Comparison of ENCODE assay signal across 1 cellular context in the genomic region with DNA sequence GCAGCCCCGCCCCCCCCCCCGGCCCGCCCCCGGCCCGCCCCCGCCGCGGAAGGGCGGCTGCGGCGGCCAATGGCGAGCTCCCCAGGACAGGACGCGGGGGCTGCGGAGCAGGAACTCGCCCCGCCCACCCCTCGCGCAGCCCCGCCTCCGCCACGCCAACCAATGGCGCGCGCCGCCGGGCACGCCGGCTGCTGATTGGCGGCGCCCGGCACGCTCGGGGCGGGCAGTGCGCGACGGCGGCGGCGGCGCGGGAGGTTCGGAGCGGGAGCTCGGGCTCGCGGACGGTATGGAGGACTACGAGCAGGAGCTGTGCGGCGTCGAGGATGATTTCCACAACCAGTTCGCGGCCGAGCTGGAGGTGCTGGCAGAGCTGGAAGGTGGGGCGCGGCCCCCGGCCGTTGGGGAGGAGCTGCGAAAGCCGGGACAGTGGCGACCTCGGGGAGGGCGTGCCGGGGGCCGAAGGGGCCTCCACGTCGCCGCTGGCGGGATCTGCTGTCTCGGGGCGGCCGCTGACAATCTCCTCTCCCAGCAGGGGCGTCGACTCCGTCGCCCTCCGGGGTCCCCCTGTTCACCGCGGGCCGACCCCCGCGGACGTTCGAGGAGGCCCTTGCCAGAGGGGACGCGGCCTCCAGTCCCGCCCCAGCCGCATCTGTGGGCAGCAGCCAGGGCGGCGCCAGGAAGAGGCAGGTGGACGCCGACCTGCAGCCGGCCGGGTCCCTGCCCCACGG.
TF ChIP-seq lines count a peak whose summit lies in the region.

Gene CHTF18 (plus strand): TSS at position 222 of the 728 bp plus-strand sequence. CDS start 65 bp downstream, at position 287.

TF ChIP-seq in HEK293, 187 proteins besides CTCF, POLR2A, EP300 and RAD21 (continued from another document and continues in another):
- peak; percentile 61; the same call in 1 of the 2 replicates for TF ChIP-seq PBX3 (CRISPR knock-in tag; IDR thresholded peaks at IDR 0.05)
- TF ChIP-seq ZNF571 (tag by site-specific recombination; IDR thresholded peaks at IDR 0.05), result no peak
- no peak for TF ChIP-seq ZNF274 (IDR thresholded peaks at IDR 0.05; ENCODE audit: low read length)
- no peak for TF ChIP-seq ZNF274 (tag by site-specific recombination; IDR thresholded peaks at IDR 0.05; ENCODE audit: borderline replicate concordance)
- TF ChIP-seq EGR2 (tag by site-specific recombination; IDR thresholded peaks at IDR 0.05; ENCODE audit: low read depth), result peak; percentile 64
- 0 out of 2 replicates have a peak, but pooled peaks have one; percentile 20 for TF ChIP-seq ZNF239 (tag by site-specific recombination; IDR thresholded peaks at IDR 0.05)
- no peak for TF ChIP-seq MYNN (tag by site-specific recombination; IDR thresholded peaks at IDR 0.05; ENCODE audit: borderline replicate concordance)
- no peak for TF ChIP-seq ZNF10 (tag by site-specific recombination; IDR thresholded peaks at IDR 0.05)
- TF ChIP-seq ZNF335 (tag by site-specific recombination; conservative IDR thresholded peaks at IDR 0.05), result peak; percentile 78
- TF ChIP-seq ZNF148 (tag by site-specific recombination; IDR thresholded peaks at IDR 0.05; ENCODE audit: borderline replicate concordance), result no peak
- TF ChIP-seq, protein P1, sequence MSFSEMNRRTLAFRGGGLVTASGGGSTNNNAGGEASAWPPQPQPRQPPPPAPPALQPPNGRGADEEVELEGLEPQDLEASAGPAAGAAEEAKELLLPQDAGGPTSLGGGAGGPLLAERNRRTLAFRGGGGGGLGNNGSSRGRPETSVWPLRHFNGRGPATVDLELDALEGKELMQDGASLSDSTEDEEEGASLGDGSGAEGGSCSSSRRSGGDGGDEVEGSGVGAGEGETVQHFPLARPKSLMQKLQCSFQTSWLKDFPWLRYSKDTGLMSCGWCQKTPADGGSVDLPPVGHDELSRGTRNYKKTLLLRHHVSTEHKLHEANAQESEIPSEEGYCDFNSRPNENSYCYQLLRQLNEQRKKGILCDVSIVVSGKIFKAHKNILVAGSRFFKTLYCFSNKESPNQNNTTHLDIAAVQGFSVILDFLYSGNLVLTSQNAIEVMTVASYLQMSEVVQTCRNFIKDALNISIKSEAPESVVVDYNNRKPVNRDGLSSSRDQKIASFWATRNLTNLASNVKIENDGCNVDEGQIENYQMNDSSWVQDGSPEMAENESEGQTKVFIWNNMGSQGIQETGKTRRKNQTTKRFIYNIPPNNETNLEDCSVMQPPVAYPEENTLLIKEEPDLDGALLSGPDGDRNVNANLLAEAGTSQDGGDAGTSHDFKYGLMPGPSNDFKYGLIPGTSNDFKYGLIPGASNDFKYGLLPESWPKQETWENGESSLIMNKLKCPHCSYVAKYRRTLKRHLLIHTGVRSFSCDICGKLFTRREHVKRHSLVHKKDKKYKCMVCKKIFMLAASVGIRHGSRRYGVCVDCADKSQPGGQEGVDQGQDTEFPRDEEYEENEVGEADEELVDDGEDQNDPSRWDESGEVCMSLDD (tag by site-specific recombination; IDR thresholded peaks at IDR 0.05), result no peak
- TF ChIP-seq ZNF449 (tag by site-specific recombination; IDR thresholded peaks at IDR 0.05), result peak; percentile 20; the same call in 1 of the 2 replicates
- peak; percentile 78; the same call in 1 of the 2 replicates for TF ChIP-seq ZNF777 (tag by site-specific recombination; IDR thresholded peaks at IDR 0.05; ENCODE audit: borderline replicate concordance)
- no peak for TF ChIP-seq IKZF3 (tag by site-specific recombination; IDR thresholded peaks at IDR 0.05)
- peak; percentile 47; the same call in 1 of the 2 replicates for TF ChIP-seq ZNF341 (tag by site-specific recombination; IDR thresholded peaks at IDR 0.05; ENCODE audit: low read depth)
- peak; percentile 91 for TF ChIP-seq GLIS2 (tag by site-specific recombination; IDR thresholded peaks at IDR 0.05)
- no peak for TF ChIP-seq FEZF1 (tag by site-specific recombination; IDR thresholded peaks at IDR 0.05)
- no peak for TF ChIP-seq MEIS1 (CRISPR knock-in tag; IDR thresholded peaks at IDR 0.05; ENCODE audit: borderline replicate concordance)
- TF ChIP-seq ZFP37 (tag by site-specific recombination; IDR thresholded peaks at IDR 0.05), result no peak
- TF ChIP-seq ZNF645 (tag by site-specific recombination; IDR thresholded peaks at IDR 0.05), result no peak
- no peak for TF ChIP-seq ZNF707 (tag by site-specific recombination; IDR thresholded peaks at IDR 0.05)
- peak; percentile 28; the same call in 1 of the 2 replicates for TF ChIP-seq ZNF660 (tag by site-specific recombination; IDR thresholded peaks at IDR 0.05)
- peak; percentile 42; the same call in 1 of the 2 replicates for TF ChIP-seq ZBTB20 (tag by site-specific recombination; IDR thresholded peaks at IDR 0.05)
- peak; percentile 87 for TF ChIP-seq ZXDB (tag by site-specific recombination; IDR thresholded peaks at IDR 0.05)
- no peak for TF ChIP-seq BCL11A (tag by site-specific recombination; IDR thresholded peaks at IDR 0.05; ENCODE audit: low read depth)
- TF ChIP-seq ZNF621 (tag by site-specific recombination; IDR thresholded peaks at IDR 0.05), result no peak
- TF ChIP-seq ZNF324 (tag by site-specific recombination; IDR thresholded peaks at IDR 0.05), result 0 out of 2 replicates have a peak, but pooled peaks have one; percentile 31
- TF ChIP-seq ZNF555 (tag by site-specific recombination; conservative IDR thresholded peaks at IDR 0.05), result no peak
- no peak for TF ChIP-seq ZNF776 (tag by site-specific recombination; IDR thresholded peaks at IDR 0.05; ENCODE audit: borderline replicate concordance)
- TF ChIP-seq PRDM6 (tag by site-specific recombination; IDR thresholded peaks at IDR 0.05), result no peak
- TF ChIP-seq ZSCAN5A (tag by site-specific recombination; IDR thresholded peaks at IDR 0.05), result peak; percentile 88; the same call in 1 of the 2 replicates
- TF ChIP-seq ZNF311 (tag by site-specific recombination; IDR thresholded peaks at IDR 0.05; ENCODE audit: borderline replicate concordance), result no peak
- no peak for TF ChIP-seq ZNF248 (tag by site-specific recombination; IDR thresholded peaks at IDR 0.05)
- TF ChIP-seq ZNF580 (tag by site-specific recombination; IDR thresholded peaks at IDR 0.05), result no peak
- TF ChIP-seq SP2 (tag by site-specific recombination; IDR thresholded peaks at IDR 0.05), result peak; percentile 64
- peak; percentile 32; the same call in 1 of the 2 replicates for TF ChIP-seq ZNF843 (tag by site-specific recombination; IDR thresholded peaks at IDR 0.05)
- TF ChIP-seq ZFHX2 (tag by site-specific recombination; conservative IDR thresholded peaks at IDR 0.05), result peak; percentile 77
- TF ChIP-seq KLF10 (tag by site-specific recombination; IDR thresholded peaks at IDR 0.05), result peak; percentile 46; the same call in 1 of the 2 replicates
- 0 out of 2 replicates have a peak, but pooled peaks have one; percentile 48 for TF ChIP-seq BCL11B (tag by site-specific recombination; IDR thresholded peaks at IDR 0.05; ENCODE audit: low read depth)
- no peak for TF ChIP-seq SETDB1 (IDR thresholded peaks at IDR 0.05; ENCODE audit: insufficient read length, low read length)
- TF ChIP-seq ZNF768 (tag by site-specific recombination; IDR thresholded peaks at IDR 0.05), result no peak; the same call in 1 of the 2 replicates
- no peak for TF ChIP-seq ZNF138 (tag by site-specific recombination; IDR thresholded peaks at IDR 0.05; ENCODE audit: borderline replicate concordance)
- no peak for TF ChIP-seq ZNF521 (tag by site-specific recombination; IDR thresholded peaks at IDR 0.05)
- TF ChIP-seq ZNF223 (tag by site-specific recombination; IDR thresholded peaks at IDR 0.05), result no peak
- TF ChIP-seq, protein P2, sequence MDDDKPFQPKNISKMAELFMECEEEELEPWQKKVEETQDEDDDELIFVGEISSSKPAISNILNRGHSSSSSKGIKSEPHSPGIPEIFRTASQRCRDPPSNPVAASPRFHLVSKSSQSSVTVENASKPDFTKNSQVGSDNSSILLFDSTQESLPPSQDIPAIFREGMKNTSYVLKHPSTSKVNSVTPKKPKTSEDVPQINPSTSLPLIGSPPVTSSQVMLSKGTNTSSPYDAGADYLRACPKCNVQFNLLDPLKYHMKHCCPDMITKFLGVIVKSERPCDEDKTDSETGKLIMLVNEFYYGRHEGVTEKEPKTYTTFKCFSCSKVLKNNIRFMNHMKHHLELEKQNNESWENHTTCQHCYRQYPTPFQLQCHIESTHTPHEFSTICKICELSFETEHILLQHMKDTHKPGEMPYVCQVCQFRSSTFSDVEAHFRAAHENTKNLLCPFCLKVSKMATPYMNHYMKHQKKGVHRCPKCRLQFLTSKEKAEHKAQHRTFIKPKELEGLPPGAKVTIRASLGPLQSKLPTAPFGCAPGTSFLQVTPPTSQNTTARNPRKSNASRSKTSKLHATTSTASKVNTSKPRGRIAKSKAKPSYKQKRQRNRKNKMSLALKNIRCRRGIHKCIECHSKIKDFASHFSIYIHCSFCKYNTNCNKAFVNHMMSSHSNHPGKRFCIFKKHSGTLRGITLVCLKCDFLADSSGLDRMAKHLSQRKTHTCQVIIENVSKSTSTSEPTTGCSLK (tag by site-specific recombination; IDR thresholded peaks at IDR 0.05), result no peak
- TF ChIP-seq ZNF544 (tag by site-specific recombination; IDR thresholded peaks at IDR 0.05), result no peak
- TF ChIP-seq ZNF600 (tag by site-specific recombination; IDR thresholded peaks at IDR 0.05), result peak; percentile 72; the same call in 1 of the 2 replicates
- TF ChIP-seq ZNF561 (tag by site-specific recombination; IDR thresholded peaks at IDR 0.05; ENCODE audit: borderline replicate concordance), result peak; percentile 46; the same call in 1 of the 2 replicates
